ENCODE assay signal across 7 cellular contexts in genomic region chr10:86790394-86790793, GRCh38.
"Had no signal": no experiment of that assay in that cellular context is flagged by ENCODE, and none has a peak within 500 bp of the region (broad histone marks: within the 10 kb centered on the region; RNA-seq: fewer than 3 reads in every experiment).

No MANE protein-coding gene starts in this region.

- DNase-seq: H9, HCEC 1CT, HFFc6, IMR-90, KG1 had no signal

- H3K4me2 ChIP-seq: GM23338 had no signal

- H3K4me3 ChIP-seq: GM23338 had no signal

- H2AFZ ChIP-seq: GM23338 had no signal

- H3K4me3 Mint-ChIP-seq: GM23338, H9, HFFc6 had no signal

- H3K27ac Mint-ChIP-seq: GM23338, H9, HFFc6 had no signal

- FAIRE-seq: HTR-8/SVneo had no signal

- H3K9me3 Mint-ChIP-seq: GM23338, H9, HFFc6 had no signal

- ATAC-seq: GM23338 had no signal
